In the genomic region with DNA sequence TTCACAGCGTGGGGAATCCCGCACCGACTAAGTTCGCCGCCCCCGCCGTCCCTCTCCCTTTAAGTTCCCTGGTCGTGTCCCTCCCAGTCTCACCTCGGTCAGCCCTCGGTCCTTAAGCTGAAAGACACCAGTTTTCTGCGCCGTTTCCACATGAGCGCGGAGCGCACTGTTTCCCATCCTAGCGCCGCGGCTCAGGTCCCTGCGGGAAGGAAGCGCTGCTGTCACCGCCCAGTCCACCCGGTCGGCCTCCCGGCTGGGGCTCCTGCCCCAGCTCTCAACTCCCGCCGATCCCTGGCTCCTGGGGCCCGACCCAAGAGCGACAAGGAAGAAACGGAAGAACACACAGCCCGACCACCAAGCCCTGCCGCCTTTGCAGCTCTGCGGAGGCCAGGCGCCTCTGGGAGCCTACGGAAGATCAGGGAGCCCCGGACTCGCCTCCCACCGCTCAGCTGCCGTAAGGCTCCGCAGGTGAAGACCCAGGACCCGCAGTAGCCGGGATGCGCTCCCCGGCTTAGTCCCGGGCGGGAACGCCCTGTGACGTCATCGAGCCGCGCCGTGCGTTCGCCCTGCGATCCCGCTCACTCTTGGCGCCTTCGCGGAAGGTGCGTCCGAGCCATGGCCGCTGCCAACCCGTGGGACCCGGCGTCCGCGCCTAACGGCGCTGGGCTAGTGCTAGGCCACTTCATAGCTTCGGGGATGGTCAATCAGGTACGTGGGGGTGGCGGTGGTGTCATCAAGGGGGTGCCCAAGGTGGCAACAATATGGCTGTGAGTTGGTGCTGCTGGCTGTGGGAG, we compare ENCODE assay signal across 8 cellular contexts. TPM values are rescaled to one million over a fixed set of nuclear protein-coding genes. Genes with fewer than 3 reads are reported as not detected.
DNase-seq lines count a peak whose midpoint lies in the region; ATAC-seq and TF ChIP-seq lines count a peak whose summit lies in the region.

A gene (plus strand): TSS at position 581 of the 794 bp plus-strand sequence. CDS start 35 bp downstream, at position 616.
A gene (minus strand): TSS at position 536 of the 794 bp plus-strand sequence. CDS start 359 bp downstream, at position 177.

- CTCF ChIA-PET in AG04450 (lab: Charles Lee): interaction anchor here (0.6 to 2.8 kb wide), 3 partner anchors 12 to 1660 kb away, joined by 3 to 7 read pairs (median 4); no protein-coding TSS in a partner anchor

- H3K9me3 ChIP-seq in AG04450 (ENCODE audit: control insufficient read depth, insufficient read depth, low read length): no peaks in the 10 kb centered on the region; the same call in 1 of the 2 replicates

- H3K27me3 ChIP-seq in AG04450 (ENCODE audit: control insufficient read depth, insufficient read depth, low read length): no peaks in the 10 kb centered on the region

- POLR2A ChIA-PET in AG04450 (lab: Yijun Ruan, JAX): interaction anchor here (1.1 to 1.9 kb wide), 4 partner anchors 10 to 57 kb away, joined by 3 to 5 read pairs (median 4); a partner anchor contains a TSS

- H3K27ac ChIP-seq in AG04450 (ENCODE audit: low read depth, low read length): peak within 1 kb of the TSS; percentile 73

- H3K4me3 ChIP-seq in AG04450 (ENCODE audit: low read depth, low read length): peak within 1 kb of the TSS; percentile 100
- H3K4me3 ChIP-seq in choroid plexus epithelial cell (ENCODE audit: low read depth, low read length): peak within 1 kb of the TSS; percentile 96

- no peak for TF ChIP-seq CTCF in AG04450 (IDR thresholded peaks at IDR 0.05; ENCODE audit: low read depth, low read length)
- TF ChIP-seq CTCF in choroid plexus epithelial cell (conservative IDR thresholded peaks at IDR 0.05; ENCODE audit: low read depth, low read length): no peak

- ATAC-seq in GM18907 (IDR thresholded peaks at IDR 0.05; ENCODE audit: unreplicated experiment) (peak; percentile 87), HG03139 (IDR thresholded peaks at IDR 0.05; ENCODE audit: unreplicated experiment) (peak; percentile 71)

- DNase-seq in AG04450 (ENCODE audit: low read depth, low spot score): no peak
- DNase-seq in NCI-H446 (lab: John Stamatoyannopoulos, UW): peak; percentile 4 to 83
- peak; percentile 73 to 87 for DNase-seq in activated CD4-positive, alpha-beta T cell treated with anti-CD3 and anti-CD28 coated beads for 24 hours (ENCODE audit: low read depth in 2 of 2)
- peak; percentile 80 for DNase-seq in choroid plexus epithelial cell (ENCODE audit: low read depth)
- DNase-seq in kidney glomerular epithelial cell (lab: John Stamatoyannopoulos, UW): peak; percentile 74
- DNase-seq in stimulated activated CD4-positive, alpha-beta T cell treated with anti-CD3 and anti-CD28 coated beads, Interleukin-15, amount 100 ng/mL, for 48 hours (ENCODE audit: low read depth in 2 of 2): peak; percentile 76 to 86

RNA-seq across cellular contexts. Expression of the first gene that starts in this region (rescaled TPM):
- polyA plus RNA-seq in AG04450 (2011; rRNA removed): 26.4 and 30.6 TPM in 2 replicates
- 6.8 and 7.9 TPM in 2 replicates for polyA minus RNA-seq in AG04450 (2011; rRNA and poly(A)+ RNA removed)

RNA-seq across cellular contexts. Expression of the second gene that starts in this region (rescaled TPM):
- 18.2 and 18.3 TPM in 2 replicates for polyA plus RNA-seq in AG04450 (2011; rRNA removed)
- polyA minus RNA-seq in AG04450 (2011; rRNA and poly(A)+ RNA removed): 5.7 and 9.7 TPM in 2 replicates
